ENCODE assay signal across 13 cellular contexts in the genomic region with DNA sequence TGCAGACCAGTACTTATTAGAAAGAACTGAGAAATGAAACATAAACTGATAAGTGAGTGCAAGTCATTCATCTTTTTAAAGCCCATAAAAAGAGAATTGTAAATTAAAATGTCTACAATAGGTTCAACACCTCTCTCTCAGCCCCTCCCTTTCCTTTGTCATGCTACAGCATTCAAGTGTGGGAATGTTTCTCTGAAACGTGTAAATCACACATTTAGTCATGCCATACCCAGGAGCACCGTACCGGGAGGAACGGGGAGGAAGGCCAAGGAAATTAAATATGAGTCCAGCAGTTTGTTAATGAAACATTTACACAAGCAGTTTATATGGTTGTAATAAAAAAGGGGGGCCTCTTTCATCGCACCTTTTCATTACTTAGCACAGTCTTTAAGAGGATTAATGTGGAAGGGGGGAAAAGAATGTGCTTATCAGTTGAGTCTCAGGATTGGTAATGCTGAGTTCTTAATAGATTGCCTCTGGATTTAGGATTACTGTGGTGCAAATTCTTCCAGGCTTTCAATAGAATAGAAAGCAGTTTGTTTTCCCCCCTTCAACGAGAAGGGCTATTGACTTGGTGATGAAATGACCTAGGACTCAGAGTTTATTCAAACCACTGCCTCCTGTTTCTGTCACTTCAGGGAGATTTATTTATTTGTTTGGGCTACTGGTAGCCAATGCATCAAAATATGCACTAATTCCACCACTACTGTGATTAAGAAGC.
A peak's percentile ranks its signal among the peaks of the same experiment; 100 is the strongest.
DNase-seq lines count a peak whose midpoint lies in the region; ATAC-seq and TF ChIP-seq lines count a peak whose summit lies in the region.
"Had no signal": no experiment of that assay in that cellular context is flagged by ENCODE, and none has a peak within 500 bp of the region (broad histone marks: within the 10 kb centered on the region; RNA-seq: fewer than 3 reads in every experiment).

No MANE protein-coding gene starts in this region.

- peaks cover 9% of the 10 kb centered on the region for H3K4me1 ChIP-seq in mucosa of descending colon (ENCODE audit: low read depth)
- H3K4me1 ChIP-seq: parathyroid adenoma had no signal

- no peak for DNase-seq in mucosa of descending colon
- no peak for DNase-seq in NCI-H1417 treated with DMSO at 0.1 percent for 48 hours (lab: John Stamatoyannopoulos, UW)
- no peak for DNase-seq in amygdala (lab: John Stamatoyannopoulos, UW)
- DNase-seq: stimulated activated CD4-positive, alpha-beta T cell treated with anti-CD3 and anti-CD28 coated beads, Interleukin-2, amount 100 ng/mL, for 24 hours; stimulated activated naive CD4-positive, alpha-beta T cell had no signal

- H3K9me3 ChIP-seq in mucosa of descending colon: no peaks in the 10 kb centered on the region
- H3K9me3 ChIP-seq: gastrocnemius medialis had no signal

- no peak overlapping the region for H3K4me3 ChIP-seq in mucosa of descending colon
- H3K4me3 ChIP-seq: gastrocnemius medialis had no signal

- intact Hi-C loops in mucosa of descending colon (cut with DNase I, micrococcal nuclease): no loop called here

- no peak for TF ChIP-seq CTCF in mucosa of descending colon (IDR thresholded peaks at IDR 0.05)

- ATAC-seq in GM18511 (IDR thresholded peaks at IDR 0.05; ENCODE audit: unreplicated experiment) (peak; percentile 18), HG03064 (IDR thresholded peaks at IDR 0.05; ENCODE audit: low read depth, unreplicated experiment) (peak; percentile 11), mucosa of descending colon (peak; percentile 92), GM18519 (IDR thresholded peaks at IDR 0.05; ENCODE audit: low FRiP score, unreplicated experiment) (no peak), HG02970 (IDR thresholded peaks at IDR 0.05; ENCODE audit: low FRiP score, unreplicated experiment) (no peak)
- ATAC-seq: PC-3 had no signal

- H3K27ac ChIP-seq in angular gyrus (ENCODE audit: low read depth, low read length): peak overlapping the region; percentile 71
- H3K27ac ChIP-seq: gastrocnemius medialis, parathyroid adenoma had no signal

- H3K36me3 ChIP-seq in mucosa of descending colon (ENCODE audit: low read depth): no peaks in the 10 kb centered on the region
- H3K36me3 ChIP-seq: gastrocnemius medialis had no signal

Comparison
In these comparisons a context has a peak if more than half of its experiments do, and no peak if none do; other contexts are left out.
1. ATAC-seq: peak in GM18511 (single experiment), HG03064 (single experiment) and mucosa of descending colon (single experiment); none in GM18519 (single experiment) and HG02970 (single experiment).